Comparison of ENCODE assay signal across 29 cellular contexts in the genomic region with DNA sequence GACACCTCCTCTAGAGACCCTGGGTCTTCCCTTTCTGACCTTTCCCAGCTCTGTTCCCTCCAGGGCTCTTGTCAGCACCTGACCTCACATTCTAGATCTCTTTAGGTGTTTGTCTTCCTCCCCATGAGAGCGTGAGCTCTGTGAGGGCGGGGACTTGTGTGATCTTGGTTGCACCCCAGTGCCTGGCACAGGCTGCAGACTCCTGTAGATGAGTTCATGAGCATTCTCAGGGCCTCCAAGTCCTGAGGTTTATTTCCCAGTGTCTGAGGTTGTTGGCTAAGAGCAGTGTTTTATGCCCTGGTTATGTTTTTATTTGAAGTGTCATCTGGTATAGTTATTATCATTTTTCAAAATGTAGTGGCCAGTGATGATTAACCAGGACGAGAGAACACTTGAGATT. TPM values are rescaled to one million over a fixed set of nuclear protein-coding genes. Genes with fewer than 3 reads are reported as not detected.
"Had no signal": no experiment of that assay in that cellular context is flagged by ENCODE, and none has a peak within 500 bp of the region (broad histone marks: within the 10 kb centered on the region; RNA-seq: fewer than 3 reads in every experiment).

No MANE protein-coding gene starts in this region.

- H3K4me1 Mint-ChIP-seq: activated CD4-positive, alpha-beta T cell treated with anti-CD3 and anti-CD28 coated beads, Interleukin-2, amount 10 ng/mL, durations not matched to agents 24 days and 14 days; activated T-helper 17 cell treated with anti-CD3 and anti-CD28 coated beads, Interleukin-2, amount 50 U/mL, for 72 hours; mesothelial cell of epicardium; neural crest cell; T-helper 17 cell had no signal

- H3K36me3 ChIP-seq: adrenal gland, esophagus squamous epithelium, left ventricle myocardium inferior, right atrium auricular region, stomach, transverse colon, uterus had no signal

- H3K27ac ChIP-seq: adrenal gland, esophagus squamous epithelium, left ventricle myocardium inferior, parathyroid adenoma, right atrium auricular region, transverse colon, uterus had no signal

- H3K27me3 ChIP-seq: body of pancreas, right atrium auricular region, uterus had no signal

- H3K36me3 Mint-ChIP-seq: activated CD4-positive, alpha-beta memory T cell treated with anti-CD3 and anti-CD28 coated beads for 36 hours; mesothelial cell of epicardium had no signal

- H3K27ac Mint-ChIP-seq: activated CD4-positive, alpha-beta memory T cell treated with anti-CD3 and anti-CD28 coated beads for 36 hours; activated CD4-positive, alpha-beta T cell treated with anti-CD3 and anti-CD28 coated beads, Interleukin-2, amount 10 ng/mL, durations not matched to agents 24 days and 14 days; activated T-helper 17 cell treated with anti-CD3 and anti-CD28 coated beads, Interleukin-2, amount 50 U/mL, for 72 hours; mesothelial cell of epicardium; stimulated activated naive B cell treated with anti-CD40 and anti-IgM and Interleukin-4, amounts not matched to agents 10 μg/mL and 1 μg/mL and 100 μg/mL, for 72 hours; T-helper 17 cell had no signal

- H3K9me3 ChIP-seq: adrenal gland, body of pancreas, uterus had no signal

- H3K4me3 Mint-ChIP-seq: activated CD4-positive, alpha-beta memory T cell treated with anti-CD3 and anti-CD28 coated beads for 36 hours; activated CD4-positive, alpha-beta T cell treated with anti-CD3 and anti-CD28 coated beads, Interleukin-2, amount 10 ng/mL, durations not matched to agents 24 days and 14 days; activated T-cell treated with anti-CD3 and anti-CD28 coated beads, Interleukin-2, amount 50 U/mL, for 4 hours; activated T-helper 17 cell treated with anti-CD3 and anti-CD28 coated beads, Interleukin-2, amount 50 U/mL, for 72 hours; mesothelial cell of epicardium; neural crest cell; stimulated activated naive B cell treated with anti-CD40 and anti-IgM and Interleukin-4, amounts not matched to agents 10 μg/mL and 1 μg/mL and 100 μg/mL, for 72 hours; T-helper 17 cell had no signal

- H3K4me1 ChIP-seq: adrenal gland, esophagus squamous epithelium, left ventricle myocardium inferior, parathyroid adenoma, right atrium auricular region, stomach, transverse colon, uterus had no signal

- DNase-seq: activated CD4-positive, alpha-beta memory T cell treated with anti-CD3 and anti-CD28 coated beads for 36 hours; activated CD4-positive, alpha-beta T cell treated with anti-CD3 and anti-CD28 coated beads, Interleukin-2, amount 10 ng/mL, durations not matched to agents 24 days and 14 days; activated CD4-positive, CD25-positive, alpha-beta regulatory T cell treated with anti-CD3 and anti-CD28 coated beads, Interleukin-2, amount 50 U/mL, for 72 hours; activated naive CD4-positive, alpha-beta T cell; activated T-cell treated with anti-CD3 and anti-CD28 coated beads, Interleukin-2, amount 50 U/mL, for 4 hours; esophagus squamous epithelium; foreskin melanocyte; naive thymus-derived CD8-positive, alpha-beta T cell; occipital lobe; stimulated activated CD4-positive, alpha-beta T cell treated with anti-CD3 and anti-CD28 coated beads, Interleukin-15, amount 100 ng/mL, for 24 hours; stimulated activated CD4-positive, alpha-beta T cell treated with anti-CD3 and anti-CD28 coated beads, Interleukin-2, amount 100 ng/mL, for 24 hours; stimulated activated naive B cell treated with anti-CD40 and anti-IgM and Interleukin-4, amounts not matched to agents 10 μg/mL and 1 μg/mL and 100 μg/mL, for 72 hours; T-helper 17 cell; T1000; transverse colon; uterus had no signal

- ATAC-seq: activated naive CD4-positive, alpha-beta T cell treated with anti-CD3 and anti-CD28 coated beads, Interleukin-2, amount 50 U/mL, for 72 hours; activated T-cell treated with anti-CD3 and anti-CD28 coated beads, Interleukin-2, amount 50 U/mL, for 4 hours; activated T-helper 17 cell treated with anti-CD3 and anti-CD28 coated beads, Interleukin-2, amount 50 U/mL, for 72 hours; body of pancreas; naive thymus-derived CD8-positive, alpha-beta T cell; T-helper 17 cell had no signal

- H3K4me3 ChIP-seq: adrenal gland, body of pancreas, right atrium auricular region, smooth muscle cell, uterus had no signal

RNA-seq across cellular contexts. Expression of gene CEACAM4, which starts 0.6 kb away (rescaled TPM):
- total RNA-seq: activated CD4-positive, alpha-beta memory T cell treated with anti-CD3 and anti-CD28 coated beads for 36 hours; activated CD4-positive, alpha-beta T cell treated with anti-CD3 and anti-CD28 coated beads, Interleukin-2, amount 10 ng/mL, durations not matched to agents 24 days and 14 days; activated naive CD4-positive, alpha-beta T cell treated with anti-CD3 and anti-CD28 coated beads, Interleukin-2, amount 50 U/mL, for 72 hours; activated T-cell treated with anti-CD3 and anti-CD28 coated beads, Interleukin-2, amount 50 U/mL, for 4 hours; activated T-helper 17 cell treated with anti-CD3 and anti-CD28 coated beads, Interleukin-2, amount 50 U/mL, for 72 hours; dermis microvascular lymphatic vessel endothelial cell; mesothelial cell of epicardium; naive thymus-derived CD8-positive, alpha-beta T cell; neural crest cell; occipital lobe; pulmonary artery endothelial cell; smooth muscle cell had no signal
- polyA plus RNA-seq: naive thymus-derived CD8-positive, alpha-beta T cell; smooth muscle cell had no signal

RNA-seq across cellular contexts. Expression of gene CEACAM21, which starts 50.3 kb away (rescaled TPM):
- total RNA-seq: mesothelial cell of epicardium, smooth muscle cell had no signal
- polyA plus RNA-seq: smooth muscle cell had no signal
